In genomic region chr2:188645982-188646381, GRCh38 we compare ENCODE assay signal across 24 cellular contexts.
DNase-seq lines count a peak whose midpoint lies in the region; ATAC-seq, FAIRE-seq and TF ChIP-seq lines count a peak whose summit lies in the region.
"Had no signal": no experiment of that assay in that cellular context is flagged by ENCODE, and none has a peak within 500 bp of the region (broad histone marks: within the 10 kb centered on the region; RNA-seq: fewer than 3 reads in every experiment).

No MANE protein-coding gene starts in this region.

- peak; percentile 93 for ATAC-seq in SK-N-SH treated with all-trans-retinoic acid at 6 μM for 48 hours
- ATAC-seq: CD8-positive, alpha-beta T cell; GM23338; heart left ventricle; left lobe of liver; Panc1; sciatic nerve had no signal

- H4K20me1 ChIP-seq in osteoblast (ENCODE audit: insufficient read depth, low read length) = no peaks in the 10 kb centered on the region

- H3K9me3 ChIP-seq in osteoblast (ENCODE audit: low read depth, low read length) (no peaks in the 10 kb centered on the region), vagina (no peaks in the 10 kb centered on the region)
- H3K9me3 ChIP-seq: ascending aorta, testis had no signal

- intact Hi-C loops in vagina (cut with DNase I) = no loop called here

- peak overlapping the region; percentile 75 for H2AFZ ChIP-seq in osteoblast (ENCODE audit: low read length)
- H2AFZ ChIP-seq: GM23338 had no signal

- H3K4me1 ChIP-seq in osteoblast (ENCODE audit: insufficient read depth, low read length) = peaks cover 7% of the 10 kb centered on the region
- H3K4me1 ChIP-seq in vagina = no peaks in the 10 kb centered on the region
- H3K4me1 ChIP-seq: ascending aorta, heart left ventricle, testis had no signal

- peak overlapping the region; percentile 9 for H3K4me2 ChIP-seq in osteoblast (ENCODE audit: insufficient read depth, low read length)
- H3K4me2 ChIP-seq: GM23338, KMS-11 had no signal

- H3K27me3 ChIP-seq in osteoblast (ENCODE audit: insufficient read depth, low read length) = no peaks in the 10 kb centered on the region
- H3K27me3 ChIP-seq in vagina = no peaks in the 10 kb centered on the region
- H3K27me3 ChIP-seq: ascending aorta, heart left ventricle, testis had no signal

- no peaks in the 10 kb centered on the region for H3K79me2 ChIP-seq in osteoblast (ENCODE audit: insufficient read depth, low read length)

- no peak for TF ChIP-seq POLR2A in vagina (IDR thresholded peaks at IDR 0.05)

- no peaks in the 10 kb centered on the region for H3K36me3 ChIP-seq in osteoblast (ENCODE audit: insufficient read depth, low read length)
- H3K36me3 ChIP-seq in vagina = no peaks in the 10 kb centered on the region
- H3K36me3 ChIP-seq: ascending aorta, heart left ventricle, WERI-Rb-1 had no signal

- TF ChIP-seq CTCF in osteoblast (IDR thresholded peaks at IDR 0.05; ENCODE audit: extremely low read depth, low read depth, low read length) (no peak), vagina (IDR thresholded peaks at IDR 0.05) (no peak)

- no peak overlapping the region for H3K4me3 ChIP-seq in osteoblast (ENCODE audit: insufficient read depth, low read length)
- H3K4me3 ChIP-seq in vagina = no peak overlapping the region
- H3K4me3 ChIP-seq: ascending aorta, GM23338, heart left ventricle, testis had no signal

- FAIRE-seq in GM19239 (lab: Jason Lieb, UNC) = no peak

- H3K27ac ChIP-seq in osteoblast (ENCODE audit: low read depth, low read length) (peak overlapping the region; percentile 33), vagina (no peak overlapping the region)
- H3K27ac ChIP-seq: ascending aorta, heart left ventricle, KMS-11, testis, WERI-Rb-1 had no signal

- peak; percentile 19 for DNase-seq in ELR (ENCODE audit: low read depth)
- DNase-seq in fibroblast of gingiva (ENCODE audit: low read depth) = peak; percentile 23
- DNase-seq in osteoblast (ENCODE audit: insufficient read length, low spot score, missing footprints) = no peak
- no peak for DNase-seq in NCI-H2196 treated with DMSO at 0.1 percent for 48 hours (lab: John Stamatoyannopoulos, UW; ENCODE audit: unreplicated experiment)
- DNase-seq in NCI-H510A (lab: John Stamatoyannopoulos, UW) = no peak
- no peak for DNase-seq in vagina (ENCODE audit: extremely low spot score in 2 of 2)
- DNase-seq in GM19239 (ENCODE audit: insufficient read length, low spot score) = no peak
- DNase-seq: activated CD4-positive, alpha-beta T cell treated with anti-CD3 and anti-CD28 coated beads, Interleukin-2, amount 50 U/mL, for 1 hour; CD8-positive, alpha-beta T cell; DMS53; endodermal cell; heart left ventricle; MV-4-11; NCI-H187 treated with DMSO at 0.1 percent for 48 hours; T-helper 2 cell; testis; WERI-Rb-1 had no signal

TF ChIP-seq in SK-N-SH treated with all-trans-retinoic acid at 6 μM for 48 hours, 23 proteins besides CTCF, POLR2A, EP300 and RAD21:
- TF ChIP-seq POU6F1 (CRISPR knock-in tag; IDR thresholded peaks at IDR 0.05; ENCODE audit: borderline replicate concordance, low read depth) = no peak
- no peak for TF ChIP-seq ARNTL (CRISPR knock-in tag; IDR thresholded peaks at IDR 0.05; ENCODE audit: borderline replicate concordance, low read depth)
- TF ChIP-seq ZFP30 (CRISPR knock-in tag; IDR thresholded peaks at IDR 0.05) = no peak
- no peak for TF ChIP-seq CREB5 (CRISPR knock-in tag; IDR thresholded peaks at IDR 0.05; ENCODE audit: low read depth)
- TF ChIP-seq ZNF565 (CRISPR knock-in tag; conservative IDR thresholded peaks at IDR 0.05; ENCODE audit: low read depth) = no peak

Comparison
In these comparisons a context has a peak if more than half of its experiments do, and no peak if none do; other contexts are left out.
1. DNase-seq: peak in ELR (single experiment) and fibroblast of gingiva (single experiment); none in osteoblast (single experiment), NCI-H2196 treated with DMSO at 0.1 percent for 48 hours (single experiment), NCI-H510A (single experiment), vagina (0 of 2) and GM19239 (single experiment).